9 cellular contexts compared by ENCODE assay signal in genomic region chr21:38979271-38980196, GRCh38.
DNase-seq lines count a peak whose midpoint lies in the region; ATAC-seq and TF ChIP-seq lines count a peak whose summit lies in the region.
"Had no signal": no experiment of that assay in that cellular context is flagged by ENCODE, and none has a peak within 500 bp of the region (broad histone marks: within the 10 kb centered on the region; RNA-seq: fewer than 3 reads in every experiment).

No MANE protein-coding gene starts in this region.

- H3K9me3 Mint-ChIP-seq in dendritic cell treated with granulocyte-macrophage colony-stimulating factor and Interleukin-4, amounts not matched to agents 40 ng/mL and 50 ng/mL, for 4 days, result no peaks in the 10 kb centered on the region

- H3K36me3 ChIP-seq in suprapubic skin, result no peaks in the 10 kb centered on the region

- no peak overlapping the region for H3K4me3 Mint-ChIP-seq in dendritic cell treated with granulocyte-macrophage colony-stimulating factor and Interleukin-4, amounts not matched to agents 40 ng/mL and 50 ng/mL, for 4 days

- H3K27me3 ChIP-seq in suprapubic skin, result no peaks in the 10 kb centered on the region

- ATAC-seq in sciatic nerve (peak; percentile 21), HG02763 (IDR thresholded peaks at IDR 0.05; ENCODE audit: unreplicated experiment) (no peak), GM21619 (IDR thresholded peaks at IDR 0.05; ENCODE audit: unreplicated experiment) (no peak)

- DNase-seq in activated T-cell treated with anti-CD3 and anti-CD28 coated beads for 48 hours (ENCODE audit: low read depth) (peak; percentile 9), NCI-H1417 (lab: John Stamatoyannopoulos, UW) (peak in 2 of 3 experiments; percentile 19 to 55), sciatic nerve (ENCODE audit: low spot score) (no peak), suprapubic skin (ENCODE audit: low spot score in 2 of 2) (no peak)
- no peak for DNase-seq in activated T-cell treated with anti-CD3 and anti-CD28 coated beads, Interleukin-2, amount 50 U/mL, for 1 hour
- DNase-seq: COR-L47 had no signal

- peaks cover 7% of the 10 kb centered on the region for H3K4me1 ChIP-seq in suprapubic skin

- no peaks in the 10 kb centered on the region for H3K9me3 ChIP-seq in suprapubic skin

- peaks cover 31% of the 10 kb centered on the region for H3K4me1 Mint-ChIP-seq in dendritic cell treated with granulocyte-macrophage colony-stimulating factor and Interleukin-4, amounts not matched to agents 40 ng/mL and 50 ng/mL, for 4 days (ENCODE audit: low read depth)

- no peak overlapping the region for H3K4me3 ChIP-seq in suprapubic skin

- H3K27ac Mint-ChIP-seq in dendritic cell treated with granulocyte-macrophage colony-stimulating factor and Interleukin-4, amounts not matched to agents 40 ng/mL and 50 ng/mL, for 4 days, result peak overlapping the region; percentile 67

- H3K36me3 Mint-ChIP-seq in dendritic cell treated with granulocyte-macrophage colony-stimulating factor and Interleukin-4, amounts not matched to agents 40 ng/mL and 50 ng/mL, for 4 days (ENCODE audit: low read depth), result no peaks in the 10 kb centered on the region

- no peak overlapping the region for H3K27ac ChIP-seq in suprapubic skin

- TF ChIP-seq EP300 in suprapubic skin (IDR thresholded peaks at IDR 0.05), result no peak

- no peak for TF ChIP-seq CTCF in suprapubic skin (IDR thresholded peaks at IDR 0.05)

- intact Hi-C loops in dendritic cell treated with granulocyte-macrophage colony-stimulating factor and Interleukin-4, amounts not matched to agents 40 ng/mL and 50 ng/mL, for 4 days (cut with micrococcal nuclease), result no loop called here
- intact Hi-C loops in sciatic nerve (cut with DNase I), result no loop called here

- TF ChIP-seq POLR2A in suprapubic skin (IDR thresholded peaks at IDR 0.05), result no peak

- WGBS in suprapubic skin, result 73% methylated on average over 6 of the region's 6 CpGs

- H3K27me3 Mint-ChIP-seq in dendritic cell treated with granulocyte-macrophage colony-stimulating factor and Interleukin-4, amounts not matched to agents 40 ng/mL and 50 ng/mL, for 4 days, result peaks cover 30% of the 10 kb centered on the region

Comparison
In these comparisons a context has a peak if more than half of its experiments do, and no peak if none do; other contexts are left out.
1. DNase-seq: peak in activated T-cell treated with anti-CD3 and anti-CD28 coated beads for 48 hours (single experiment) and NCI-H1417 (2 of 3); none in activated T-cell treated with anti-CD3 and anti-CD28 coated beads, Interleukin-2, amount 50 U/mL, for 1 hour (single experiment), sciatic nerve (single experiment) and suprapubic skin (0 of 2).